ENCODE assay signal across 9 cellular contexts in the genomic region with DNA sequence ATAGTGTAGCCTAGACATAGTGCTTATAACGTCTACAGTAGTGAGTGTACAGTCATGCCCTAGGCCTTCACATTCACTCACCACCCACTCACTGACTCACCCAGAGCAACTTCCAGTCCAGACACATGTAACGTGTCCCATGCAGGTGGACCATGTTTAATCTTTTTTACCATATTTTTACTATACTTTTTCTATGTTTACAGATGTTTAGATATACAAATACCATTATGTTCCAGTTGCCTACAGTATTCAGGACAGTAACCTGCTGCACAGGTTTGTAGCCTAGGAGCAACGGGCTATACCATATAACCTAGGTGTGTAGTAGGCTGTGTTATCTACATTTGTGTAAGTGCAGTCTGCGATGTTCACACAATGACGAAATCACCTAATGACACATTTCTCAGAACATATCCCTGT. TPM values are rescaled to one million over a fixed set of nuclear protein-coding genes. Genes with fewer than 3 reads are reported as not detected.
DNase-seq lines count a peak whose midpoint lies in the region; ATAC-seq, FAIRE-seq and TF ChIP-seq lines count a peak whose summit lies in the region.
"Had no signal": no experiment of that assay in that cellular context is flagged by ENCODE, and none has a peak within 500 bp of the region (broad histone marks: within the 10 kb centered on the region; RNA-seq: fewer than 3 reads in every experiment).

No MANE protein-coding gene starts in this region.

- CTCF ChIA-PET in CD4-positive, alpha-beta memory T cell (lab: Charles Lee; ENCODE audit: partially characterized antibody): interaction anchor here (0.7 to 1.8 kb wide), 5 partner anchors 10 to 102 kb away, joined by 3 to 4 read pairs (median 3); partner anchors contain the start of gene MPP7

- H3K36me3 Mint-ChIP-seq in CD4-positive, alpha-beta memory T cell: peaks cover 0 to 16% of the 10 kb centered on the region in 2 donors

- TF ChIP-seq CTCF in right atrium auricular region (IDR thresholded peaks at IDR 0.05) (no peak), mucosa of descending colon (IDR thresholded peaks at IDR 0.05) (no peak)

- H3K4me3 Mint-ChIP-seq in CD4-positive, alpha-beta memory T cell: no peak overlapping the region

- no peaks in the 10 kb centered on the region for H3K36me3 ChIP-seq in right atrium auricular region
- H3K36me3 ChIP-seq in mucosa of descending colon (ENCODE audit: low read depth): no peaks in the 10 kb centered on the region
- H3K36me3 ChIP-seq in CD4-positive, alpha-beta memory T cell (ENCODE audit: insufficient read depth, low read length): no peaks in the 10 kb centered on the region

- H3K27ac Mint-ChIP-seq in CD4-positive, alpha-beta memory T cell: no peak overlapping the region

- intact Hi-C loops in left cardiac atrium (cut with DNase I) (no loop called here), mucosa of descending colon (cut with DNase I, micrococcal nuclease) (no loop called here)
- intact Hi-C loops in CD4-positive, alpha-beta memory T cell (cut with micrococcal nuclease): no loop called here

- H3K27me3 ChIP-seq in right atrium auricular region: no peaks in the 10 kb centered on the region
- H3K27me3 ChIP-seq in CD4-positive, alpha-beta memory T cell (ENCODE audit: insufficient read depth, low read length): no peaks in the 10 kb centered on the region

- ATAC-seq in left cardiac atrium: peak in 1 of 2 donors; percentile 97
- peak; percentile 73 for ATAC-seq in mucosa of descending colon
- no peak for ATAC-seq in GM21447 (IDR thresholded peaks at IDR 0.05; ENCODE audit: unreplicated experiment)
- ATAC-seq in HG03432 (IDR thresholded peaks at IDR 0.05; ENCODE audit: unreplicated experiment): no peak

- H3K27ac ChIP-seq in right atrium auricular region: no peak overlapping the region
- no peak overlapping the region for H3K27ac ChIP-seq in CD4-positive, alpha-beta memory T cell (ENCODE audit: low read depth, low read length)

- peak; percentile 88 for FAIRE-seq in urothelium cell line (lab: Jason Lieb, UNC)

- no peaks in the 10 kb centered on the region for H3K9me3 ChIP-seq in right atrium auricular region
- no peaks in the 10 kb centered on the region for H3K9me3 ChIP-seq in mucosa of descending colon
- H3K9me3 ChIP-seq in CD4-positive, alpha-beta memory T cell (ENCODE audit: control insufficient read depth in 1 of 2, low read length in 2 of 2): no peaks in the 10 kb centered on the region

- DNase-seq in left cardiac atrium (peak; percentile 33), right atrium auricular region (ENCODE audit: low spot score) (no peak), amniotic epithelial cell (ENCODE audit: low read depth) (peak; percentile 80), mucosa of descending colon (no peak), urothelium cell line (ENCODE audit: low spot score) (peak; percentile 68)
- no peak for DNase-seq in CD4-positive, alpha-beta memory T cell
- DNase-seq: head of caudate nucleus had no signal

- no peak overlapping the region for H3K4me3 ChIP-seq in right atrium auricular region
- H3K4me3 ChIP-seq in mucosa of descending colon: no peak overlapping the region
- H3K4me3 ChIP-seq in CD4-positive, alpha-beta memory T cell (ENCODE audit: low read length in 2 of 2): no peak overlapping the region

- no peaks in the 10 kb centered on the region for H3K9me3 Mint-ChIP-seq in CD4-positive, alpha-beta memory T cell

- H3K27me3 Mint-ChIP-seq in CD4-positive, alpha-beta memory T cell: no peaks in the 10 kb centered on the region

- H3K4me1 Mint-ChIP-seq in CD4-positive, alpha-beta memory T cell: peaks cover 30 to 51% (median 41%) of the 10 kb centered on the region in 4 donors

- H3K4me1 ChIP-seq in right atrium auricular region (peaks cover 0 to 10% of the 10 kb centered on the region in 2 donors), mucosa of descending colon (ENCODE audit: low read depth) (no peaks in the 10 kb centered on the region)
- peaks cover 15% of the 10 kb centered on the region for H3K4me1 ChIP-seq in CD4-positive, alpha-beta memory T cell (ENCODE audit: insufficient read depth, low read length)

- POLR2A ChIA-PET in CD4-positive, alpha-beta memory T cell (lab: Charles Lee; ENCODE audit: partially characterized antibody): no interaction called here

RNA-seq across cellular contexts. Expression of gene MPP7, which starts 11.0 kb away (rescaled TPM):
- total RNA-seq in left cardiac atrium (10 to 100 TPM in 1 of 2 donors, 1 to 10 TPM in 1; 9.7 to 11.0 TPM), right atrium auricular region (1 to 10 TPM; 7.6 to 8.9 TPM), mucosa of descending colon (10 to 100 TPM; 32.7 to 45.8 (median 38.7) TPM)
- 10 to 100 TPM; 24.9 to 28.1 TPM for total RNA-seq in CD4-positive, alpha-beta memory T cell
- 10 to 100 TPM; 17.7 to 27.6 TPM for polyA plus RNA-seq in CD4-positive, alpha-beta memory T cell

Comparison
In these comparisons a context has a peak if more than half of its experiments do, and no peak if none do; other contexts are left out.
1. DNase-seq: peak in left cardiac atrium (single experiment), amniotic epithelial cell (single experiment) and urothelium cell line (single experiment); none in right atrium auricular region (single experiment), mucosa of descending colon (0 of 3) and CD4-positive, alpha-beta memory T cell (0 of 5).